ENCODE assay signal across 22 cellular contexts in genomic region chr2:8120979-8121825, GRCh38.
DNase-seq lines count a peak whose midpoint lies in the region; ATAC-seq and TF ChIP-seq lines count a peak whose summit lies in the region.
"Had no signal": no experiment of that assay in that cellular context is flagged by ENCODE, and none has a peak within 500 bp of the region (broad histone marks: within the 10 kb centered on the region; RNA-seq: fewer than 3 reads in every experiment).

No MANE protein-coding gene starts in this region.

- peaks cover 2% of the 10 kb centered on the region; the same call in 1 of the 3 replicates for H3K36me3 Mint-ChIP-seq in GM23338 (ENCODE audit: low read depth)
- H3K36me3 Mint-ChIP-seq: CD8-positive, alpha-beta T cell; memory B cell; natural killer cell treated with Interleukin-12 subunit alpha and Interleukin-12 subunit beta and Interleukin-15 and Interleukin-18, amount 100 ng/mL, for 72 hours; WTC11 had no signal

- no peaks in the 10 kb centered on the region for H3F3A ChIP-seq in GM23338 (replicated peaks; ENCODE audit: low read depth)

- no peaks in the 10 kb centered on the region for H3K9me3 Mint-ChIP-seq in GM23338
- H3K9me3 Mint-ChIP-seq: activated naive CD4-positive, alpha-beta T cell treated with anti-CD3 and anti-CD28 coated beads, Interleukin-2, amount 50 U/mL, for 24 hours; activated T-cell treated with anti-CD3 and anti-CD28 coated beads, Interleukin-2, amount 50 U/mL, for 4 hours; CD8-positive, alpha-beta T cell; memory B cell; natural killer cell treated with Interleukin-12 subunit alpha and Interleukin-12 subunit beta and Interleukin-15 and Interleukin-18, amount 100 ng/mL, for 72 hours; stimulated activated naive CD8-positive, alpha-beta T cell treated with anti-CD3 and anti-CD28 coated beads, Interleukin-15, amount 100 ng/mL, for 72 hours; WTC11 had no signal

- H3K79me2 ChIP-seq in GM23338 (replicated peaks; ENCODE audit: insufficient read depth), result no peaks in the 10 kb centered on the region

- no peak for DNase-seq in GM23338 (ENCODE audit: low spot score)
- DNase-seq in amniotic epithelial cell (ENCODE audit: low read depth), result peak; percentile 81
- DNase-seq in iris pigment epithelial cell (ENCODE audit: low read depth), result peak; percentile 9
- DNase-seq in renal cortical epithelial cell (ENCODE audit: low read depth), result peak; percentile 76
- DNase-seq in Right ventricle myocardium superior, result no peak
- DNase-seq: activated CD8-positive, alpha-beta T cell treated with anti-CD3 and anti-CD28 coated beads, Interleukin-2, amount 10 ng/mL, durations not matched to agents 7 days and 5 days; activated T-cell treated with anti-CD3 and anti-CD28 coated beads, Interleukin-2, amount 50 U/mL, for 4 hours; CD8-positive, alpha-beta T cell; effector CD8-positive, alpha-beta T cell; NCI-H2029; NCI-H446 treated with DMSO at 0.1 percent for 48 hours; retina; stimulated activated naive CD8-positive, alpha-beta T cell treated with anti-CD3 and anti-CD28 coated beads, Interleukin-15, amount 100 ng/mL, for 72 hours; T-helper 1 cell; uterus had no signal

- no peaks in the 10 kb centered on the region for H3K36me3 ChIP-seq in GM23338 (ENCODE audit: insufficient read depth)
- H3K36me3 ChIP-seq: uterus had no signal

- TF ChIP-seq CTCF in GM23338 (conservative IDR thresholded peaks at IDR 0.05; ENCODE audit: low read depth in 2 of 2), result no peak

- no peak overlapping the region for H3K4me3 Mint-ChIP-seq in GM23338
- H3K4me3 Mint-ChIP-seq: activated CD8-positive, alpha-beta T cell treated with anti-CD3 and anti-CD28 coated beads, Interleukin-2, amount 10 ng/mL, durations not matched to agents 7 days and 5 days; activated naive CD4-positive, alpha-beta T cell treated with anti-CD3 and anti-CD28 coated beads, Interleukin-2, amount 50 U/mL, for 24 hours; activated T-cell treated with anti-CD3 and anti-CD28 coated beads, Interleukin-2, amount 50 U/mL, for 4 hours; CD8-positive, alpha-beta T cell; memory B cell; stimulated activated naive CD8-positive, alpha-beta T cell treated with anti-CD3 and anti-CD28 coated beads, Interleukin-15, amount 100 ng/mL, for 72 hours; WTC11 had no signal

- no peak overlapping the region for H3K4me2 ChIP-seq in GM23338

- no peaks in the 10 kb centered on the region for H3K27me3 ChIP-seq in GM23338 (ENCODE audit: insufficient read depth)
- H3K27me3 ChIP-seq: uterus had no signal

- H3K27ac ChIP-seq in GM23338 (ENCODE audit: low read depth), result no peak overlapping the region

- H4K20me1 ChIP-seq in GM23338 (replicated peaks; ENCODE audit: insufficient read depth), result no peaks in the 10 kb centered on the region

- H3K4me1 ChIP-seq in GM23338 (ENCODE audit: insufficient read depth), result peaks cover 4% of the 10 kb centered on the region; the same call in 1 of the 2 replicates
- H3K4me1 ChIP-seq: uterus had no signal

- no peak overlapping the region for H3K4me3 ChIP-seq in GM23338
- H3K4me3 ChIP-seq: uterus had no signal

- intact Hi-C loops in Right ventricle myocardium superior (cut with DNase I), result no loop called here

- peak overlapping the region; percentile 52; the same call in 1 of the 2 replicates for H2AFZ ChIP-seq in GM23338

- H3K4me1 Mint-ChIP-seq in GM23338, result peaks cover 11% of the 10 kb centered on the region
- H3K4me1 Mint-ChIP-seq: activated naive CD4-positive, alpha-beta T cell treated with anti-CD3 and anti-CD28 coated beads, Interleukin-2, amount 50 U/mL, for 24 hours; memory B cell had no signal

- no peak overlapping the region for H3K27ac Mint-ChIP-seq in GM23338
- H3K27ac Mint-ChIP-seq: activated CD8-positive, alpha-beta T cell treated with anti-CD3 and anti-CD28 coated beads, Interleukin-2, amount 10 ng/mL, durations not matched to agents 7 days and 5 days; activated naive CD4-positive, alpha-beta T cell treated with anti-CD3 and anti-CD28 coated beads, Interleukin-2, amount 50 U/mL, for 24 hours; CD8-positive, alpha-beta T cell; memory B cell; WTC11 had no signal

- H3K9me2 ChIP-seq in GM23338 (ENCODE audit: insufficient read depth), result no peaks in the 10 kb centered on the region

- H3K27me3 Mint-ChIP-seq in GM23338 (ENCODE audit: insufficient read depth, low read depth, poor library complexity), result peaks cover 5% of the 10 kb centered on the region
- H3K27me3 Mint-ChIP-seq: activated naive CD4-positive, alpha-beta T cell treated with anti-CD3 and anti-CD28 coated beads, Interleukin-2, amount 50 U/mL, for 24 hours; natural killer cell treated with Interleukin-12 subunit alpha and Interleukin-12 subunit beta and Interleukin-15 and Interleukin-18, amount 100 ng/mL, for 72 hours; stimulated activated naive CD8-positive, alpha-beta T cell treated with anti-CD3 and anti-CD28 coated beads, Interleukin-15, amount 100 ng/mL, for 72 hours had no signal

- ATAC-seq in GM23338 (no peak), HG02884 (IDR thresholded peaks at IDR 0.05; ENCODE audit: unreplicated experiment) (no peak), HG02852 (IDR thresholded peaks at IDR 0.05; ENCODE audit: unreplicated experiment) (no peak), HG03460 (IDR thresholded peaks at IDR 0.05; ENCODE audit: unreplicated experiment) (no peak), Right ventricle myocardium superior (ENCODE audit: poor library complexity) (no peak)
- ATAC-seq: activated CD8-positive, alpha-beta T cell treated with anti-CD3 and anti-CD28 coated beads, Interleukin-2, amount 10 ng/mL, durations not matched to agents 7 days and 5 days; CD8-positive, alpha-beta T cell; natural killer cell treated with Interleukin-12 subunit alpha and Interleukin-12 subunit beta and Interleukin-15 and Interleukin-18, amount 100 ng/mL, for 72 hours; stimulated activated naive CD8-positive, alpha-beta T cell treated with anti-CD3 and anti-CD28 coated beads, Interleukin-15, amount 100 ng/mL, for 72 hours; WTC11 had no signal

TF ChIP-seq in GM23338, 12 proteins besides CTCF, POLR2A, EP300 and RAD21 (continues in another document):
- no peak for TF ChIP-seq EZH2 (IDR thresholded peaks at IDR 0.05; ENCODE audit: low read depth, unreplicated experiment)
- TF ChIP-seq ZNF331 (CRISPR knock-in tag; IDR thresholded peaks at IDR 0.05; ENCODE audit: low read depth), result no peak
- TF ChIP-seq NANOG (IDR thresholded peaks at IDR 0.05; ENCODE audit: borderline replicate concordance), result no peak
- no peak for TF ChIP-seq REST (IDR thresholded peaks at IDR 0.05; ENCODE audit: unreplicated experiment)
- TF ChIP-seq CREB1 (CRISPR knock-in tag; IDR thresholded peaks at IDR 0.05; ENCODE audit: low read depth), result no peak
- TF ChIP-seq ETS1 (IDR thresholded peaks at IDR 0.05), result no peak
- TF ChIP-seq JUNB (IDR thresholded peaks at IDR 0.05; ENCODE audit: unreplicated experiment), result no peak
- TF ChIP-seq ZNF114 (CRISPR knock-in tag; IDR thresholded peaks at IDR 0.05), result no peak

Comparison
In these comparisons a context has a peak if more than half of its experiments do, and no peak if none do; other contexts are left out.
1. DNase-seq: peak in amniotic epithelial cell (single experiment), iris pigment epithelial cell (single experiment) and renal cortical epithelial cell (single experiment); none in GM23338 (single experiment) and Right ventricle myocardium superior (single experiment).